2 cellular contexts compared by ENCODE assay signal in genomic region chr2:15841776-15842554, GRCh38.
TF ChIP-seq lines count a peak whose summit lies in the region.

No MANE protein-coding gene starts in this region.

TF ChIP-seq in SK-N-SH, 30 proteins besides CTCF, POLR2A, EP300 and RAD21 (continued from another document):
- TF ChIP-seq RCOR1 (IDR thresholded peaks at IDR 0.05; ENCODE audit: low read length) (no peak), FOSL2 (IDR thresholded peaks at IDR 0.05; ENCODE audit: borderline replicate concordance, low read depth) (no peak), ELF1 (IDR thresholded peaks at IDR 0.05) (no peak), GATA2 (CRISPR knock-in tag; IDR thresholded peaks at IDR 0.05) (no peak), FOXM1 (IDR thresholded peaks at IDR 0.05; ENCODE audit: low read depth) (no peak), SIN3A (IDR thresholded peaks at IDR 0.05; ENCODE audit: borderline replicate concordance, low read depth, low read length) (no peak)

TF ChIP-seq in SK-N-SH treated with all-trans-retinoic acid at 6 μM for 48 hours, 23 proteins besides CTCF, POLR2A, EP300 and RAD21 (continued from another document):
- TF ChIP-seq, protein P1, sequence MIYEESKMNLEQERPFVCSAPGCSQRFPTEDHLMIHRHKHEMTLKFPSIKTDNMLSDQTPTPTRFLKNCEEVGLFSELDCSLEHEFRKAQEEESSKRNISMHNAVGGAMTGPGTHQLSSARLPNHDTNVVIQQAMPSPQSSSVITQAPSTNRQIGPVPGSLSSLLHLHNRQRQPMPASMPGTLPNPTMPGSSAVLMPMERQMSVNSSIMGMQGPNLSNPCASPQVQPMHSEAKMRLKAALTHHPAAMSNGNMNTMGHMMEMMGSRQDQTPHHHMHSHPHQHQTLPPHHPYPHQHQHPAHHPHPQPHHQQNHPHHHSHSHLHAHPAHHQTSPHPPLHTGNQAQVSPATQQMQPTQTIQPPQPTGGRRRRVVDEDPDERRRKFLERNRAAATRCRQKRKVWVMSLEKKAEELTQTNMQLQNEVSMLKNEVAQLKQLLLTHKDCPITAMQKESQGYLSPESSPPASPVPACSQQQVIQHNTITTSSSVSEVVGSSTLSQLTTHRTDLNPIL (CRISPR knock-in tag; IDR thresholded peaks at IDR 0.05; ENCODE audit: low read depth), result no peak
- TF ChIP-seq PPARA (CRISPR knock-in tag; IDR thresholded peaks at IDR 0.05; ENCODE audit: borderline replicate concordance) (no peak), RARB (CRISPR knock-in tag; IDR thresholded peaks at IDR 0.05) (no peak), ZNF565 (CRISPR knock-in tag; conservative IDR thresholded peaks at IDR 0.05; ENCODE audit: low read depth) (no peak), PATZ1 (CRISPR knock-in tag; IDR thresholded peaks at IDR 0.05; ENCODE audit: borderline replicate concordance) (no peak)
TF ChIP-seq in SK-N-SH treated with all-trans-retinoic acid at 6 μM for 48 hours: peak in this region for 0.
